In the genomic region with DNA sequence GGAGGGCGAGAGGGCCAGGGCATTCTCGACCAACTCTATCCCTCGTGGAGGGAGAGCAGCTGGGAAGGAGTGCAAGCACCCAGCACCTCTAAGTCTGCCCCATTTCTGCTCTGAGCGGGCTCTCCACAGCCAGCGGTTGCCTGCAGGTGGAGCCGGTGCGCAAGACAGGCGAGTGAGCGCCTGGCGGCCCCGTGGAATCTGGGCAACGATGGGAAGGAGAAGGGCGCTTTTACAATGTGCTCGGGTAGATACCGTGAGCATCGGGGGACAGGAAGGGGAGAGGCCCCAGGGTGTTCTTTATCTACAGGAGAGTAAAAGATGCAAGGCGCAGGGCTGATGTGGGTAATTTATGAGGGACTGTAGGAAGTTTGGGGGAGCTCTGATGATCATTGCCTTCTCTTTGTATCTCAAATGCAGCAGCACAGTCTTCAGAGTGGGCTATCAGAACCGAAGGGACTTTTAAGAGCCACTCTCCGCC, we compare ENCODE assay signal across 8 cellular contexts. TPM values are rescaled to one million over a fixed set of nuclear protein-coding genes. Genes with fewer than 3 reads are reported as not detected.
A peak's percentile ranks its signal among the peaks of the same experiment; 100 is the strongest.
DNase-seq lines count a peak whose midpoint lies in the region; ATAC-seq, FAIRE-seq and TF ChIP-seq lines count a peak whose summit lies in the region.

No MANE protein-coding gene starts in this region.

- no peaks in the 10 kb centered on the region for H3K27me3 ChIP-seq in ascending aorta
- no peaks in the 10 kb centered on the region for H3K27me3 ChIP-seq in hepatocyte

- H2AFZ ChIP-seq in hepatocyte: peak overlapping the region; percentile 94

- peak overlapping the region; percentile 74 to 83 for H3K27ac ChIP-seq in ascending aorta
- peak overlapping the region; percentile 92 for H3K27ac ChIP-seq in hepatocyte

- peak; percentile 73 for ATAC-seq in HG02798 (IDR thresholded peaks at IDR 0.05; ENCODE audit: poor library complexity, unreplicated experiment)

- H3K9me3 ChIP-seq in ascending aorta: no peaks in the 10 kb centered on the region
- H3K9me3 ChIP-seq in hepatocyte (ENCODE audit: low read depth): no peaks in the 10 kb centered on the region

- H3K4me3 ChIP-seq in ascending aorta (peak overlapping the region; percentile 81 to 84), hepatocyte (peak overlapping the region; percentile 100)

- no peaks in the 10 kb centered on the region for H3K9me2 ChIP-seq in hepatocyte (replicated peaks; ENCODE audit: insufficient read depth)

- DNase-seq in GM12891 (ENCODE audit: insufficient read length, low spot score): peak; percentile 78
- peak; percentile 85 for DNase-seq in NCI-H146 treated with DMSO at 0.1 percent for 48 hours (lab: John Stamatoyannopoulos, UW; ENCODE audit: unreplicated experiment)
- DNase-seq in T-helper 2 cell: peak; percentile 60 to 88 (median 76)
- DNase-seq in ascending aorta (ENCODE audit: low spot score in 2 of 2): peak; percentile 22 to 88
- DNase-seq in hepatocyte (ENCODE audit: low spot score): peak; percentile 93
- peak; percentile 90 for DNase-seq in retina
- DNase-seq in cortex of kidney (lab: John Stamatoyannopoulos, UW): no peak

- H3K4me1 ChIP-seq in ascending aorta (peaks cover 0 to 19% of the 10 kb centered on the region in 2 donors), hepatocyte (ENCODE audit: insufficient read depth) (peaks cover 8% of the 10 kb centered on the region)

- H4K20me1 ChIP-seq in hepatocyte (ENCODE audit: insufficient read depth, poor library complexity, severe bottlenecking): no peaks in the 10 kb centered on the region

- TF ChIP-seq POLR2A in GM12891 (IDR thresholded peaks at IDR 0.05; ENCODE audit: low read depth, low read length): no peak

- peak; percentile 90 for FAIRE-seq in GM12891 (lab: Jason Lieb, UNC)

- H3K4me2 ChIP-seq in hepatocyte: peak overlapping the region; percentile 94

- no peaks in the 10 kb centered on the region for H3K36me3 ChIP-seq in ascending aorta
- H3K36me3 ChIP-seq in hepatocyte (replicated peaks; ENCODE audit: insufficient read depth, low read depth): no peaks in the 10 kb centered on the region

- peak; percentile 57 to 91 (median 80) for TF ChIP-seq CTCF in ascending aorta (IDR thresholded peaks at IDR 0.05)
- TF ChIP-seq CTCF in hepatocyte (IDR thresholded peaks at IDR 0.05; ENCODE audit: poor library complexity): peak; percentile 79

- intact Hi-C loops in ascending aorta (cut with DNase I): loop anchor here (2.0 to 5.0 kb wide), 3 partner anchors 102 to 224 kb away; a partner anchor contains a TSS

- under 1% methylated on average over 19 of the region's 19 CpGs for WGBS in hepatocyte (ENCODE audit: low lambda C conversion rate, missing lambda C conversion rate)

- peaks cover 28% of the 10 kb centered on the region for H3K79me2 ChIP-seq in hepatocyte

TF ChIP-seq in GM12891, 5 proteins besides CTCF, POLR2A, EP300 and RAD21:
- TF ChIP-seq POU2F2 (IDR thresholded peaks at IDR 0.05; ENCODE audit: low read depth, low read length): 0 out of 2 replicates have a peak, but pooled peaks have one; percentile 38
- no peak for TF ChIP-seq PAX5 (IDR thresholded peaks at IDR 0.05; ENCODE audit: insufficient read depth, low read length, severe bottlenecking)

RNA-seq across cellular contexts. Expression of a gene that starts 0.9 kb away (rescaled TPM):
- polyA plus RNA-seq in GM12891 (2012; ENCODE audit: low read depth, missing spikeins): 6.1 TPM
- total RNA-seq in ascending aorta (3.2 TPM), hepatocyte (21.0 and 22.9 TPM in 2 replicates)
- polyA plus RNA-seq in hepatocyte: 8.5 and 16.9 TPM in 2 replicates

RNA-seq across cellular contexts. Expression of a gene that starts 47.6 kb away (rescaled TPM):
- polyA plus RNA-seq in GM12891 (2012; ENCODE audit: low read depth, missing spikeins): 1.4 TPM
- total RNA-seq in ascending aorta (8.2 TPM), hepatocyte (12.2 and 17.4 TPM in 2 replicates)
- 1.0 and 1.1 TPM in 2 replicates for polyA plus RNA-seq in hepatocyte
